In genomic region chr12:24939551-24939950, GRCh38 we compare ENCODE assay signal across 5 cellular contexts. TPM values are rescaled to one million over a fixed set of nuclear protein-coding genes. Genes with fewer than 3 reads are reported as not detected.
DNase-seq lines count a peak whose midpoint lies in the region; ATAC-seq and TF ChIP-seq lines count a peak whose summit lies in the region.
"Not testable (repeated sequence)": the region's sequence is repeated elsewhere in the genome, so short reads cannot be mapped to it uniquely, and the experiment has no call there.

No MANE protein-coding gene starts in this region.

- H4K20me1 ChIP-seq in BLaER1, result peaks cover 100% of the 10 kb centered on the region

- not testable (repeated sequence) for H3K27ac Mint-ChIP-seq in WTC11
- peak overlapping the region; percentile 23 for H3K27ac Mint-ChIP-seq in chondrocyte (ENCODE audit: unreplicated experiment)

- H3K27ac ChIP-seq in BLaER1, result not testable (repeated sequence)
- H3K27ac ChIP-seq in lower lobe of right lung (peak overlapping the region; percentile 8), upper lobe of left lung (peak overlapping the region in 3 of 4 donors; percentile 41 to 66 (median 59))

- intact Hi-C loops in lower lobe of right lung (cut with DNase I), result not testable (repeated sequence)

- peaks cover 14% of the 10 kb centered on the region for H3K36me3 Mint-ChIP-seq in WTC11
- H3K36me3 Mint-ChIP-seq in chondrocyte (ENCODE audit: low read depth), result not testable (repeated sequence)

- ATAC-seq in WTC11; upper lobe of left lung (ENCODE audit: low FRiP score in 2 of 2): not testable (repeated sequence)
- ATAC-seq in lower lobe of right lung, result peak in 1 of 2 donors; percentile 62

- H3K4me2 ChIP-seq in BLaER1, result peak overlapping the region; percentile 46; the same call in 1 of the 2 replicates

- not testable (repeated sequence) for TF ChIP-seq CTCF in WTC11 (IDR thresholded peaks at IDR 0.05); chondrocyte (IDR thresholded peaks at IDR 0.05); lower lobe of right lung (IDR thresholded peaks at IDR 0.05); upper lobe of left lung (IDR thresholded peaks at IDR 0.05)

- CTCF ChIA-PET in WTC11 (lab: Charles Lee), result not testable (repeated sequence)

- not testable (repeated sequence) for H3K27me3 Mint-ChIP-seq in WTC11 (ENCODE audit: low read depth); chondrocyte (ENCODE audit: low read depth)

- 84 to 90% methylated on average over 6 of the region's 6 CpGs for WGBS in upper lobe of left lung, 2 donors

- H3K36me3 ChIP-seq in BLaER1, result peaks cover 98% of the 10 kb centered on the region
- not testable (repeated sequence) for H3K36me3 ChIP-seq in lower lobe of right lung, upper lobe of left lung

- not testable (repeated sequence) for DNase-seq in WTC11 (ENCODE audit: low spot score); chondrocyte (ENCODE audit: low spot score); lower lobe of right lung; upper lobe of left lung

- peaks cover 44% of the 10 kb centered on the region for H3K4me1 Mint-ChIP-seq in WTC11
- peaks cover 39% of the 10 kb centered on the region for H3K4me1 Mint-ChIP-seq in chondrocyte (ENCODE audit: low read depth)

- H3K9ac ChIP-seq in BLaER1, result not testable (repeated sequence)

- H3K9me3 ChIP-seq in BLaER1, lower lobe of right lung, upper lobe of left lung: not testable (repeated sequence)

- TF ChIP-seq POLR2A in upper lobe of left lung (IDR thresholded peaks at IDR 0.05), result not testable (repeated sequence)

- not testable (repeated sequence) for H3K4me3 Mint-ChIP-seq in WTC11; chondrocyte (ENCODE audit: unreplicated experiment)

- H3K9me3 Mint-ChIP-seq in WTC11; chondrocyte (ENCODE audit: low read depth): not testable (repeated sequence)

- H3K27me3 ChIP-seq in BLaER1; lower lobe of right lung (ENCODE audit: low read depth); upper lobe of left lung: not testable (repeated sequence)

- H3K4me1 ChIP-seq in BLaER1, result peaks cover 92% of the 10 kb centered on the region
- H3K4me1 ChIP-seq in lower lobe of right lung, upper lobe of left lung: not testable (repeated sequence)

- not testable (repeated sequence) for TF ChIP-seq EP300 in upper lobe of left lung (IDR thresholded peaks at IDR 0.05)

- POLR2A ChIA-PET in WTC11 (lab: Charles Lee), result interaction anchor here (0.6 kb wide), 1 partner anchor 140 kb away, joined by 4 read pairs; no protein-coding TSS in a partner anchor

- not testable (repeated sequence) for H3K4me3 ChIP-seq in BLaER1, lower lobe of right lung, upper lobe of left lung

TF ChIP-seq in WTC11, 78 proteins besides CTCF, POLR2A, EP300 and RAD21:
- TF ChIP-seq ZNF532 (CRISPR knock-in tag; IDR thresholded peaks at IDR 0.05; ENCODE audit: borderline replicate concordance), result 0 out of 2 replicates have a peak, but pooled peaks have one; percentile 23
TF ChIP-seq in WTC11: peak in this region for 1; not testable (repeated sequence) for 77.

RNA-seq across cellular contexts. Expression of gene BCAT1, which starts 9.3 kb away (rescaled TPM):
- total RNA-seq in WTC11 (2021), result 239 to 267 TPM (median 240 TPM) in 3 replicates
- total RNA-seq in chondrocyte, result 191 to 246 TPM (median 240 TPM) in 3 replicates
- 50.6 TPM for total RNA-seq in lower lobe of right lung
- 100 to 1,000 TPM in 1 of 6 donors, 10 to 100 TPM in 5; 52.7 to 145 (median 72.7) TPM for total RNA-seq in upper lobe of left lung
